Comparison of ENCODE assay signal across 1 cellular context in genomic region chrX:71222929-71223328, GRCh38.
TF ChIP-seq lines count a peak whose summit lies in the region.

TSS of gene GJB1 (plus strand) at chrX:71223224. CDS start at chrX:71223708, 484 bp downstream.

TF ChIP-seq in liver, 16 proteins besides CTCF, POLR2A, EP300 and RAD21 (continued from another document):
- TF ChIP-seq REST (IDR thresholded peaks at IDR 0.05), result no peak
- no peak for TF ChIP-seq EGR1 (IDR thresholded peaks at IDR 0.05; ENCODE audit: low read depth in 2 of 2)
